Comparison of ENCODE assay signal across 8 cellular contexts in genomic region chr10:103584216-103585010, GRCh38.
DNase-seq lines count a peak whose midpoint lies in the region; ATAC-seq and TF ChIP-seq lines count a peak whose summit lies in the region.

No MANE protein-coding gene starts in this region.

- POLR2A ChIA-PET in activated naive CD8-positive, alpha-beta T cell treated with anti-CD3 and anti-CD28 coated beads, Interleukin-2, amount 10 ng/mL, durations not matched to agents 7 days and 5 days (lab: Charles Lee) = interaction anchor here (0.5 to 1.8 kb wide), 9 partner anchors 19 to 1110 kb away, joined by 3 to 7 read pairs (median 3); partner anchors contain the start of gene TAF5

- ATAC-seq in activated naive CD8-positive, alpha-beta T cell treated with anti-CD3 and anti-CD28 coated beads, Interleukin-2, amount 10 ng/mL, durations not matched to agents 7 days and 5 days (ENCODE audit: low read depth) = peak; percentile 78
- ATAC-seq in lung (ENCODE audit: insufficient read depth, low FRiP score) (no peak), GM19023 (IDR thresholded peaks at IDR 0.05; ENCODE audit: unreplicated experiment) (no peak), HG02763 (IDR thresholded peaks at IDR 0.05; ENCODE audit: unreplicated experiment) (no peak)
- peak; percentile 71 to 75 for ATAC-seq in stimulated activated naive B cell treated with anti-CD40 and anti-IgM and Interleukin-4, amounts not matched to agents 10 μg/mL and 1 μg/mL and 100 μg/mL, for 72 hours (replicated peaks)

- H3K27me3 Mint-ChIP-seq in activated naive CD8-positive, alpha-beta T cell treated with anti-CD3 and anti-CD28 coated beads, Interleukin-2, amount 10 ng/mL, durations not matched to agents 7 days and 5 days = no peaks in the 10 kb centered on the region
- peaks cover 0 to 7% of the 10 kb centered on the region in 2 donors for H3K27me3 Mint-ChIP-seq in stimulated activated naive B cell treated with anti-CD40 and anti-IgM and Interleukin-4, amounts not matched to agents 10 μg/mL and 1 μg/mL and 100 μg/mL, for 72 hours

- H3K36me3 ChIP-seq in BLaER1 treated with 17β-estradiol and CSF1 and Interleukin-3, amounts not matched to agents 10 nM and 100 nM = peaks cover 0 to 7% (median 0%) of the 10 kb centered on the region in 11 experiments; a peak in 5 of 22 replicates
- H3K36me3 ChIP-seq in Peyer's patch (no peaks in the 10 kb centered on the region), lung (ENCODE audit: control insufficient read depth in 2 of 2, insufficient read depth in 2 of 2, low read length in 2 of 2) (no peaks in the 10 kb centered on the region)

- H3K4me1 Mint-ChIP-seq in activated naive CD8-positive, alpha-beta T cell treated with anti-CD3 and anti-CD28 coated beads, Interleukin-2, amount 10 ng/mL, durations not matched to agents 7 days and 5 days = peaks cover 10% of the 10 kb centered on the region
- H3K4me1 Mint-ChIP-seq in stimulated activated naive B cell treated with anti-CD40 and anti-IgM and Interleukin-4, amounts not matched to agents 10 μg/mL and 1 μg/mL and 100 μg/mL, for 72 hours = peaks cover 8 to 11% of the 10 kb centered on the region in 2 donors

- TF ChIP-seq POLR2A in Peyer's patch (IDR thresholded peaks at IDR 0.05) = no peak

- H3K4me3 Mint-ChIP-seq in activated naive CD8-positive, alpha-beta T cell treated with anti-CD3 and anti-CD28 coated beads, Interleukin-2, amount 10 ng/mL, durations not matched to agents 7 days and 5 days = peak overlapping the region; percentile 93
- peak overlapping the region; percentile 76 to 78 for H3K4me3 Mint-ChIP-seq in stimulated activated naive B cell treated with anti-CD40 and anti-IgM and Interleukin-4, amounts not matched to agents 10 μg/mL and 1 μg/mL and 100 μg/mL, for 72 hours

- no peaks in the 10 kb centered on the region for H3K9me3 Mint-ChIP-seq in activated naive CD8-positive, alpha-beta T cell treated with anti-CD3 and anti-CD28 coated beads, Interleukin-2, amount 10 ng/mL, durations not matched to agents 7 days and 5 days
- no peaks in the 10 kb centered on the region for H3K9me3 Mint-ChIP-seq in stimulated activated naive B cell treated with anti-CD40 and anti-IgM and Interleukin-4, amounts not matched to agents 10 μg/mL and 1 μg/mL and 100 μg/mL, for 72 hours

- H3K9ac ChIP-seq in BLaER1 treated with 17β-estradiol and CSF1 and Interleukin-3, amounts not matched to agents 10 nM and 100 nM = no peak overlapping the region

- DNase-seq in Peyer's patch (peak in 2 of 3 donors; percentile 35 to 78), lung (ENCODE audit: low spot score) (no peak), cerebellar nuclear complex (lab: John Stamatoyannopoulos, UW) (no peak)
- DNase-seq in activated naive CD8-positive, alpha-beta T cell treated with anti-CD3 and anti-CD28 coated beads, Interleukin-2, amount 10 ng/mL, durations not matched to agents 7 days and 5 days = peak; percentile 80
- no peak for DNase-seq in stimulated activated naive B cell treated with anti-CD40 and anti-IgM and Interleukin-4, amounts not matched to agents 10 μg/mL and 1 μg/mL and 100 μg/mL, for 72 hours

- peaks cover 3% of the 10 kb centered on the region for H3K36me3 Mint-ChIP-seq in activated naive CD8-positive, alpha-beta T cell treated with anti-CD3 and anti-CD28 coated beads, Interleukin-2, amount 10 ng/mL, durations not matched to agents 7 days and 5 days
- H3K36me3 Mint-ChIP-seq in stimulated activated naive B cell treated with anti-CD40 and anti-IgM and Interleukin-4, amounts not matched to agents 10 μg/mL and 1 μg/mL and 100 μg/mL, for 72 hours = peaks cover 0 to 4% of the 10 kb centered on the region in 2 donors

- no peaks in the 10 kb centered on the region for H4K20me1 ChIP-seq in BLaER1 treated with 17β-estradiol and CSF1 and Interleukin-3, amounts not matched to agents 10 nM and 100 nM

- peak overlapping the region; percentile 48 to 77 (median 69) for H3K4me2 ChIP-seq in BLaER1 treated with 17β-estradiol and CSF1 and Interleukin-3, amounts not matched to agents 10 nM and 100 nM

- H3K9me3 ChIP-seq in BLaER1 treated with 17β-estradiol and CSF1 and Interleukin-3, amounts not matched to agents 10 nM and 100 nM (replicated peaks in 1 of 11) = peaks cover 0 to 33% (median 16%) of the 10 kb centered on the region in 11 experiments; a peak in 16 of 22 replicates
- no peaks in the 10 kb centered on the region for H3K9me3 ChIP-seq in Peyer's patch
- H3K9me3 ChIP-seq in lung (ENCODE audit: control insufficient read depth in 2 of 2, insufficient read depth in 1 of 2, low read length in 1 of 2) = peaks cover 0 to 5% of the 10 kb centered on the region in 2 donors

- H3K27ac Mint-ChIP-seq in activated naive CD8-positive, alpha-beta T cell treated with anti-CD3 and anti-CD28 coated beads, Interleukin-2, amount 10 ng/mL, durations not matched to agents 7 days and 5 days = peak overlapping the region; percentile 90
- peak overlapping the region; percentile 82 for H3K27ac Mint-ChIP-seq in stimulated activated naive B cell treated with anti-CD40 and anti-IgM and Interleukin-4, amounts not matched to agents 10 μg/mL and 1 μg/mL and 100 μg/mL, for 72 hours

- no peak overlapping the region for H3K27ac ChIP-seq in BLaER1 treated with 17β-estradiol and CSF1 and Interleukin-3, amounts not matched to agents 10 nM and 100 nM
- peak overlapping the region; percentile 11 to 63 (median 19) for H3K27ac ChIP-seq in Peyer's patch
- H3K27ac ChIP-seq in lung (ENCODE audit: low read depth in 1 of 2, low read length in 1 of 2) = no peak overlapping the region

- H3K4me3 ChIP-seq in BLaER1 treated with 17β-estradiol and CSF1 and Interleukin-3, amounts not matched to agents 10 nM and 100 nM = 0 out of 20 replicates have a peak overlapping the region, but pooled peaks of 2 of the 10 experiments have one; percentile 4 to 22
- peak overlapping the region; percentile 45 to 58 (median 56) for H3K4me3 ChIP-seq in Peyer's patch
- H3K4me3 ChIP-seq in lung = peak overlapping the region; percentile 47

- no peaks in the 10 kb centered on the region for H3K27me3 ChIP-seq in BLaER1 treated with 17β-estradiol and CSF1 and Interleukin-3, amounts not matched to agents 10 nM and 100 nM
- H3K27me3 ChIP-seq in Peyer's patch = no peaks in the 10 kb centered on the region
- no peaks in the 10 kb centered on the region for H3K27me3 ChIP-seq in lung (ENCODE audit: control insufficient read depth, insufficient read depth)

- no peak for TF ChIP-seq CTCF in Peyer's patch (IDR thresholded peaks at IDR 0.05)
- no peak for TF ChIP-seq CTCF in lung (IDR thresholded peaks at IDR 0.05; ENCODE audit: control extremely low read depth, extremely low read depth)

- H3K4me1 ChIP-seq in BLaER1 treated with 17β-estradiol and CSF1 and Interleukin-3, amounts not matched to agents 10 nM and 100 nM = peaks cover 24 to 70% (median 56%) of the 10 kb centered on the region in 10 experiments
- H3K4me1 ChIP-seq in Peyer's patch (peaks cover 0 to 13% (median 2%) of the 10 kb centered on the region in 4 donors), lung (ENCODE audit: control insufficient read depth in 2 of 2, insufficient read depth in 2 of 2, low read length in 2 of 2) (peaks cover 0 to 10% of the 10 kb centered on the region in 2 donors)

- 3 to 8% methylated on average over 96 to 111 of the region's 111 CpGs for WGBS in lung, 2 donors

Comparison
In these comparisons a context has a peak if more than half of its experiments do, and no peak if none do; other contexts are left out.
1. H3K27ac ChIP-seq: peak in Peyer's patch (4 of 4); none in BLaER1 treated with 17β-estradiol and CSF1 and Interleukin-3, amounts not matched to agents 10 nM and 100 nM (0 of 11) and lung (0 of 2).
2. DNase-seq: peak in Peyer's patch (2 of 3) and activated naive CD8-positive, alpha-beta T cell treated with anti-CD3 and anti-CD28 coated beads, Interleukin-2, amount 10 ng/mL, durations not matched to agents 7 days and 5 days (single experiment); none in lung (single experiment), stimulated activated naive B cell treated with anti-CD40 and anti-IgM and Interleukin-4, amounts not matched to agents 10 μg/mL and 1 μg/mL and 100 μg/mL, for 72 hours (single experiment) and cerebellar nuclear complex (0 of 2).
3. ATAC-seq: peak in activated naive CD8-positive, alpha-beta T cell treated with anti-CD3 and anti-CD28 coated beads, Interleukin-2, amount 10 ng/mL, durations not matched to agents 7 days and 5 days (single experiment) and stimulated activated naive B cell treated with anti-CD40 and anti-IgM and Interleukin-4, amounts not matched to agents 10 μg/mL and 1 μg/mL and 100 μg/mL, for 72 hours (2 of 2); none in lung (single experiment), GM19023 (single experiment) and HG02763 (single experiment).